8 cellular contexts compared by ENCODE assay signal in the genomic region with DNA sequence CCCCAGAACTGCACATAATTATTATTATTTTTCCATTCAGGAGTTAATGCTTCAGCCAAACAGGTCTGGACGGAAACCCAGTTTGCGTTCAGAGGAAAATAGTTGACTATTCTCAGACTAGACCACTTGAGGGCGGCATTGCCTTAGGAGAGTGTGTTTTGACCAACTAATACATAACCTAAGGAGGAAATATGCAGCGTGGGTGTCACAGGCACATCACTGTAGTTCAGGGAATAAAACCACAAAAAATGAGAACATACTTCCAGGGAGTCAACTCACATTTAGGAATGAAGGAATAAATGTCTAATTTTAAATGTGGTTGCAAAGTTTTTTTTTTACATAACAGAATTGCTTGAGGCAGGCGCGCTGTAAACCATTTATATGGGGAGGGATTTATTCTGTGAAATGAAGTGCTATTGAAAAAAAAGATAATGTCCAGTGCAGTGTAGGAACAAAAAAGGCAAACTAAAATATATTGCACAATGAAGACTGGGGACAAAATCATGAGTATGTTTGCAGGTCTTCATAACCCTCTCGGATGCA.
DNase-seq lines count a peak whose midpoint lies in the region; ATAC-seq and TF ChIP-seq lines count a peak whose summit lies in the region.

No MANE protein-coding gene starts in this region.

- DNase-seq in Right ventricle myocardium inferior (ENCODE audit: missing footprints) (peak; percentile 48), cardiac septum (ENCODE audit: low spot score) (no peak), NCI-H1092 (lab: John Stamatoyannopoulos, UW) (peak; percentile 52), T-helper 22 cell (ENCODE audit: low read depth) (peak; percentile 2), brain microvascular endothelial cell (peak; percentile 89), iris pigment epithelial cell (ENCODE audit: low read depth) (peak; percentile 90)
- DNase-seq in stimulated activated CD4-positive, alpha-beta T cell treated with anti-CD3 and anti-CD28 coated beads, Interleukin-12 subunit alpha, Interleukin-12 subunit beta, amount 100 ng/mL, for 4 hours: peak; percentile 23

- H3K4me3 ChIP-seq in brain microvascular endothelial cell (ENCODE audit: low read depth, low read length): no peak overlapping the region

- intact Hi-C loops in Right ventricle myocardium inferior (cut with DNase I): loop anchor here (5.0 kb wide), 3 partner anchors 60 to 305 kb away; partner anchors contain the start of gene MYOZ2
- intact Hi-C loops in cardiac septum (cut with DNase I): loop anchor here (2.0 to 5.0 kb wide), 4 partner anchors 59 to 305 kb away; partner anchors contain the start of genes MYOZ2 and USP53

- H3K27me3 ChIP-seq in brain microvascular endothelial cell (replicated peaks): no peaks in the 10 kb centered on the region

- no peaks in the 10 kb centered on the region for H3K36me3 ChIP-seq in brain microvascular endothelial cell (replicated peaks)

- H3K27ac ChIP-seq in brain microvascular endothelial cell: no peak overlapping the region

- in situ Hi-C loops in brain microvascular endothelial cell (cut with HindIII; ENCODE audit: low pct_ligation_motif_present, low sequenced_read_pairs): no loop called here

- TF ChIP-seq CTCF in brain microvascular endothelial cell (IDR thresholded peaks at IDR 0.05; ENCODE audit: low read depth, low read length, missing control alignments): peak; percentile 73

- peak; percentile 78 for ATAC-seq in Right ventricle myocardium inferior
- peak; percentile 85 for ATAC-seq in HG02610 (IDR thresholded peaks at IDR 0.05; ENCODE audit: unreplicated experiment)
